1 cellular context compared by ENCODE assay signal in genomic region chr11:134272381-134273316, GRCh38.
TF ChIP-seq lines count a peak whose summit lies in the region.

No MANE protein-coding gene starts in this region.

TF ChIP-seq in HepG2, 621 proteins besides CTCF, POLR2A, EP300 and RAD21 (continued from another document and continues in another):
- TF ChIP-seq ZGPAT (CRISPR knock-in tag; IDR thresholded peaks at IDR 0.05) = peak; percentile 72; the same call in 1 of the 2 replicates
- TF ChIP-seq NR2C2 (CRISPR knock-in tag; IDR thresholded peaks at IDR 0.05; ENCODE audit: borderline replicate concordance) = no peak
- no peak for TF ChIP-seq ZNF34 (CRISPR knock-in tag; IDR thresholded peaks at IDR 0.05; ENCODE audit: borderline replicate concordance)
- peak; percentile 13 for TF ChIP-seq XRCC5 (optimal IDR thresholded peaks at IDR 0.05; ENCODE audit: low read length)
- no peak for TF ChIP-seq ZNF773 (CRISPR knock-in tag; IDR thresholded peaks at IDR 0.05; ENCODE audit: borderline replicate concordance)
- no peak for TF ChIP-seq ZNF841 (CRISPR knock-in tag; IDR thresholded peaks at IDR 0.05; ENCODE audit: borderline replicate concordance)
- TF ChIP-seq HNF1A (IDR thresholded peaks at IDR 0.05; ENCODE audit: low read depth) = no peak
- TF ChIP-seq HNF1A (CRISPR knock-in tag; IDR thresholded peaks at IDR 0.05; ENCODE audit: borderline replicate concordance) = no peak
- no peak for TF ChIP-seq GLI4 (CRISPR knock-in tag; IDR thresholded peaks at IDR 0.05; ENCODE audit: borderline replicate concordance)
- peak; percentile 36; the same call in 1 of the 2 replicates for TF ChIP-seq KDM2A (CRISPR knock-in tag; IDR thresholded peaks at IDR 0.05; ENCODE audit: borderline replicate concordance, low read depth)
- TF ChIP-seq ZSCAN21 (CRISPR knock-in tag; IDR thresholded peaks at IDR 0.05; ENCODE audit: borderline replicate concordance) = no peak
- TF ChIP-seq EHMT2 (IDR thresholded peaks at IDR 0.05; ENCODE audit: borderline replicate concordance, low read depth, low read length) = no peak
- no peak for TF ChIP-seq CEBPZ (IDR thresholded peaks at IDR 0.05; ENCODE audit: low read length)
- no peak for TF ChIP-seq TARDBP (CRISPR knock-in tag; IDR thresholded peaks at IDR 0.05)
- TF ChIP-seq IRF9 (CRISPR knock-in tag; IDR thresholded peaks at IDR 0.05; ENCODE audit: borderline replicate concordance) = no peak
- TF ChIP-seq BRF2 (CRISPR knock-in tag; IDR thresholded peaks at IDR 0.05) = no peak
- TF ChIP-seq FOXO4 (CRISPR knock-in tag; conservative IDR thresholded peaks at IDR 0.05) = no peak
- no peak for TF ChIP-seq ZNF782 (CRISPR knock-in tag; IDR thresholded peaks at IDR 0.05; ENCODE audit: borderline replicate concordance)
- no peak for TF ChIP-seq EEA1 (CRISPR knock-in tag; IDR thresholded peaks at IDR 0.05; ENCODE audit: borderline replicate concordance)
- TF ChIP-seq SOX6 (IDR thresholded peaks at IDR 0.05) = no peak
- no peak for TF ChIP-seq SOX6 (CRISPR knock-in tag; IDR thresholded peaks at IDR 0.05)
- TF ChIP-seq ZNF777 (CRISPR knock-in tag; IDR thresholded peaks at IDR 0.05) = no peak
- peak; percentile 65 for TF ChIP-seq ZFY (CRISPR knock-in tag; IDR thresholded peaks at IDR 0.05)
- no peak for TF ChIP-seq BATF2 (CRISPR knock-in tag; IDR thresholded peaks at IDR 0.05)
- TF ChIP-seq ZNF121 (CRISPR knock-in tag; IDR thresholded peaks at IDR 0.05) = peak; percentile 31; the same call in 1 of the 2 replicates
- TF ChIP-seq PITX1 (CRISPR knock-in tag; IDR thresholded peaks at IDR 0.05) = peak; percentile 54
- no peak for TF ChIP-seq HMG20B (CRISPR knock-in tag; conservative IDR thresholded peaks at IDR 0.05)
- TF ChIP-seq RORA (CRISPR knock-in tag; IDR thresholded peaks at IDR 0.05) = no peak
- no peak for TF ChIP-seq ZNF674 (CRISPR knock-in tag; IDR thresholded peaks at IDR 0.05; ENCODE audit: low read depth)
- no peak for TF ChIP-seq ZSCAN12 (CRISPR knock-in tag; IDR thresholded peaks at IDR 0.05)
- TF ChIP-seq ZBTB8A (CRISPR knock-in tag; IDR thresholded peaks at IDR 0.05; ENCODE audit: borderline replicate concordance, low read depth) = no peak
- TF ChIP-seq WIZ (CRISPR knock-in tag; IDR thresholded peaks at IDR 0.05) = no peak
- no peak for TF ChIP-seq GZF1 (CRISPR knock-in tag; IDR thresholded peaks at IDR 0.05)
- TF ChIP-seq ARID5B (CRISPR knock-in tag; IDR thresholded peaks at IDR 0.05) = peak; percentile 76
- no peak for TF ChIP-seq MIER2 (CRISPR knock-in tag; IDR thresholded peaks at IDR 0.05)
- no peak for TF ChIP-seq KMT2B (CRISPR knock-in tag; IDR thresholded peaks at IDR 0.05)
- no peak for TF ChIP-seq ZBED4 (CRISPR knock-in tag; IDR thresholded peaks at IDR 0.05; ENCODE audit: borderline replicate concordance)
